22 cellular contexts compared by ENCODE assay signal in the genomic region with DNA sequence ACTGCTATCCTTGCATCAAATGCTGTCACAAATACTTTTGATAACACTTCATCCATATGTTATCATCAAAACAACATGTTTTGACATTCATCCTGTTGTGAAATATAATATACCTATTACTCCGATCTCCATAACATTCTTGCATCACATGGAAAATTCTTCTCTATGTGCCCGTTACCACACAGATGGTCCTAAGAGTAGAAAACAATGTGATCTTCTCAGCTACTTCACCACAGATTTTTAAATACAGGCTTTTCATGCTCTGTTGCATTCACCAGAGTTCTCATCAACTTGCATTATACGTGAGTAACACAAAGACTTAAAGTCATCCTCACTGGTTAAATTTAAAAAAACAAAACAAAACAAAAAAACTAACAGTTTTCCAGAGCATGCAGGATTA.
DNase-seq lines count a peak whose midpoint lies in the region; ATAC-seq and TF ChIP-seq lines count a peak whose summit lies in the region.
"Had no signal": no experiment of that assay in that cellular context is flagged by ENCODE, and none has a peak within 500 bp of the region (broad histone marks: within the 10 kb centered on the region; RNA-seq: fewer than 3 reads in every experiment).

No MANE protein-coding gene starts in this region.

- H2BK120ac ChIP-seq in IMR-90 (ENCODE audit: low read depth, low read length): no peak overlapping the region

- ATAC-seq in IMR-90 (ENCODE audit: low read depth) (no peak), gastroesophageal sphincter (no peak)
- ATAC-seq: GM12878, Right ventricle myocardium inferior had no signal

- DNase-seq in DMS 273 (lab: John Stamatoyannopoulos, UW; ENCODE audit: unreplicated experiment) (peak; percentile 22), DMS 273 treated with DMSO at 0.1 percent for 48 hours (lab: John Stamatoyannopoulos, UW) (no peak), IMR-90 (no peak), amniotic epithelial cell (ENCODE audit: low read depth) (peak; percentile 84), iris pigment epithelial cell (ENCODE audit: low read depth) (peak; percentile 49), NCI-H146 treated with DMSO at 0.1 percent for 48 hours (lab: John Stamatoyannopoulos, UW; ENCODE audit: unreplicated experiment) (no peak), NCI-H446 (lab: John Stamatoyannopoulos, UW) (no peak)
- DNase-seq: AML-193; HCEC 1CT; Karpas-422; NCI-H1092; NCI-H1436 treated with DMSO at 0.1 percent for 48 hours; NCI-H2081; NK-92 treated with Interleukin-12 subunit alpha and Interleukin-12 subunit beta, amount 100 ng/mL, for 24 hours; Peyer's patch had no signal

- H3K56ac ChIP-seq in IMR-90 (ENCODE audit: extremely low read depth, insufficient read depth, low read length): no peak overlapping the region

- CTCF ChIA-PET in IMR-90 (lab: Yijun Ruan, JAX): no interaction called here

- H3K9me3 ChIP-seq in IMR-90 (ENCODE audit: control insufficient read depth, insufficient read depth, low read length) (no peaks in the 10 kb centered on the region), gastroesophageal sphincter (no peaks in the 10 kb centered on the region)
- H3K9me3 ChIP-seq: Peyer's patch had no signal

- no peak overlapping the region for H4K8ac ChIP-seq in IMR-90 (ENCODE audit: low read depth in 2 of 2, low read length in 2 of 2)

- WGBS in IMR-90 (ENCODE audit: extremely low coverage in 2 of 2, insufficient read length in 1 of 2), 2 experiments: no CpG with 5 or more reads among the region's 3 CpGs
- 88 to 93% methylated on average over 3 of the region's 3 CpGs for WGBS in gastroesophageal sphincter (ENCODE audit: low coverage in 1 of 2), 2 donors

- in situ Hi-C loops in IMR-90 (cut with MboI; ENCODE audit: low sequenced_read_pairs): no loop called here

- TF ChIP-seq CTCF in IMR-90 (conservative IDR thresholded peaks at IDR 0.05; ENCODE audit: low read depth, low read length): no peak
- no peak for TF ChIP-seq CTCF in gastroesophageal sphincter (IDR thresholded peaks at IDR 0.05)

- H4K20me1 ChIP-seq in IMR-90 (ENCODE audit: insufficient read depth, low read length): no peaks in the 10 kb centered on the region

- no peak overlapping the region for H3K4ac ChIP-seq in IMR-90 (ENCODE audit: low read depth, low read length)

- H3K4me1 ChIP-seq in IMR-90 (ENCODE audit: control insufficient read depth, insufficient read depth, low read length) (no peaks in the 10 kb centered on the region; the same call in 1 of the 2 replicates), gastroesophageal sphincter (no peaks in the 10 kb centered on the region)
- H3K4me1 ChIP-seq: Peyer's patch had no signal

- H3K18ac ChIP-seq in IMR-90 (ENCODE audit: low read depth, low read length): no peak overlapping the region

- H3K36me3 ChIP-seq in IMR-90 (ENCODE audit: control insufficient read depth, insufficient read depth, low read length) (no peaks in the 10 kb centered on the region), gastroesophageal sphincter (no peaks in the 10 kb centered on the region)
- H3K36me3 ChIP-seq: MG63, Peyer's patch had no signal

- H2BK15ac ChIP-seq in IMR-90 (ENCODE audit: low read depth, low read length): no peak overlapping the region

- no peak overlapping the region for H2AK5ac ChIP-seq in IMR-90 (ENCODE audit: low read depth, low read length)

- POLR2A ChIA-PET in IMR-90 (lab: Charles Lee; ENCODE audit: unreplicated experiment): no interaction called here

- dilution Hi-C loops in IMR-90 (cut with HindIII; ENCODE audit: low sequenced_read_pairs, unreplicated experiment): no loop called here

- H3K27me3 ChIP-seq in IMR-90 (ENCODE audit: control insufficient read depth, insufficient read depth, low read length): no peaks in the 10 kb centered on the region
- H3K27me3 ChIP-seq in gastroesophageal sphincter: no peaks in the 10 kb centered on the region
- H3K27me3 ChIP-seq: MG63, Peyer's patch had no signal

- H4K5ac ChIP-seq in IMR-90 (ENCODE audit: low read depth, low read length): no peak overlapping the region

- no peak overlapping the region for H3K9ac ChIP-seq in IMR-90 (ENCODE audit: low read depth, low read length)

- no peak overlapping the region for H3K4me2 ChIP-seq in IMR-90 (ENCODE audit: low read depth, low read length)

- no peak overlapping the region for H2AFZ ChIP-seq in IMR-90 (replicated peaks; ENCODE audit: low read length, poor library complexity)

- no peak for TF ChIP-seq EP300 in gastroesophageal sphincter (IDR thresholded peaks at IDR 0.05)

- intact Hi-C loops in IMR-90 (cut with micrococcal nuclease): no loop called here

- H3K23ac ChIP-seq in IMR-90 (ENCODE audit: low read depth, low read length): no peak overlapping the region

- no peaks in the 10 kb centered on the region for H3K9me1 ChIP-seq in IMR-90 (ENCODE audit: insufficient read depth, low read length)

- no peak overlapping the region for H3K14ac ChIP-seq in IMR-90 (replicated peaks; ENCODE audit: low read depth, low read length)

- H2AK9ac ChIP-seq in IMR-90 (replicated peaks; ENCODE audit: low read depth, low read length, poor library complexity): no peak overlapping the region

- H3K79me1 ChIP-seq in IMR-90 (ENCODE audit: low read depth in 1 of 2, low read length in 2 of 2): no peaks in the 10 kb centered on the region

- H3K27ac ChIP-seq in IMR-90 (ENCODE audit: insufficient read depth, low read length): no peak overlapping the region
- H3K27ac ChIP-seq in gastroesophageal sphincter: no peak overlapping the region
- H3K27ac ChIP-seq: 22Rv1, C4-2B, HL-60, Peyer's patch had no signal

- H3K4me3 ChIP-seq in IMR-90 (ENCODE audit: insufficient read depth, low read depth, low read length) (no peak overlapping the region), gastroesophageal sphincter (no peak overlapping the region)
- H3K4me3 ChIP-seq: GM12878, MG63, Peyer's patch had no signal

- no peak overlapping the region; the same call in 1 of the 2 replicates for H2BK20ac ChIP-seq in IMR-90 (ENCODE audit: low read depth, low read length)

- BruUV-seq in IMR-90 (replicated peaks; lab: Mats Ljungman, UMichigan): no TSS peak

- no peak for TF ChIP-seq RAD21 in IMR-90 (IDR thresholded peaks at IDR 0.05; ENCODE audit: low read length)

- H4K91ac ChIP-seq in IMR-90 (ENCODE audit: insufficient read depth, low read depth, low read length): no peak overlapping the region

- H2BK5ac ChIP-seq in IMR-90 (ENCODE audit: low read depth, low read length, poor library complexity, severe bottlenecking): no peak overlapping the region

- no peak for TF ChIP-seq POLR2A in IMR-90 (IDR thresholded peaks at IDR 0.05; ENCODE audit: low read depth, low read length)
- TF ChIP-seq POLR2A in gastroesophageal sphincter (IDR thresholded peaks at IDR 0.05): no peak

TF ChIP-seq in IMR-90, 13 proteins besides CTCF, POLR2A, EP300 and RAD21:
- TF ChIP-seq FOS (IDR thresholded peaks at IDR 0.05; ENCODE audit: low read depth, low read length) (no peak), CEBPB (IDR thresholded peaks at IDR 0.05; ENCODE audit: low read depth, low read length) (peak; percentile 17; the same call in 1 of the 2 replicates), MAFK (IDR thresholded peaks at IDR 0.05; ENCODE audit: low read depth, low read length) (no peak), USF2 (IDR thresholded peaks at IDR 0.05; ENCODE audit: low read depth, low read length) (no peak), CHD1 (IDR thresholded peaks at IDR 0.05; ENCODE audit: low read depth, low read length) (no peak), MXI1 (IDR thresholded peaks at IDR 0.05; ENCODE audit: borderline replicate concordance, low read depth, low read length) (no peak), BHLHE40 (IDR thresholded peaks at IDR 0.05; ENCODE audit: low read depth, low read length) (no peak), ELK1 (IDR thresholded peaks at IDR 0.05; ENCODE audit: borderline replicate concordance, low read depth, low read length) (no peak)
TF ChIP-seq in IMR-90: peak in this region for 1.

Comparison
In these comparisons a context has a peak if more than half of its experiments do, and no peak if none do; other contexts are left out.
1. DNase-seq: peak in DMS 273 (single experiment), amniotic epithelial cell (single experiment) and iris pigment epithelial cell (single experiment); none in DMS 273 treated with DMSO at 0.1 percent for 48 hours (single experiment), IMR-90 (single experiment), NCI-H146 treated with DMSO at 0.1 percent for 48 hours (single experiment) and NCI-H446 (0 of 2).